In genomic region chr7:116689787-116690186, GRCh38 we compare ENCODE assay signal across 1 cellular context.
TF ChIP-seq lines count a peak whose summit lies in the region.

No MANE protein-coding gene starts in this region.

TF ChIP-seq in IMR-90, 13 proteins besides CTCF, POLR2A, EP300 and RAD21:
- TF ChIP-seq NFE2L2 (IDR thresholded peaks at IDR 0.05; ENCODE audit: low read depth, low read length), result no peak
- no peak for TF ChIP-seq CHD1 (IDR thresholded peaks at IDR 0.05; ENCODE audit: low read depth, low read length)
- TF ChIP-seq BHLHE40 (IDR thresholded peaks at IDR 0.05; ENCODE audit: low read depth, low read length), result no peak
- TF ChIP-seq MAZ (IDR thresholded peaks at IDR 0.05; ENCODE audit: borderline replicate concordance, low read depth, low read length), result no peak
- TF ChIP-seq RFX5 (IDR thresholded peaks at IDR 0.05; ENCODE audit: low read depth, low read length), result no peak
- TF ChIP-seq MXI1 (IDR thresholded peaks at IDR 0.05; ENCODE audit: borderline replicate concordance, low read depth, low read length), result no peak
- TF ChIP-seq USF2 (IDR thresholded peaks at IDR 0.05; ENCODE audit: low read depth, low read length), result no peak
- no peak for TF ChIP-seq SMC3 (IDR thresholded peaks at IDR 0.05; ENCODE audit: low read depth, low read length)
- no peak for TF ChIP-seq RCOR1 (IDR thresholded peaks at IDR 0.05; ENCODE audit: insufficient replicate concordance, low read length)
- no peak for TF ChIP-seq ELK1 (IDR thresholded peaks at IDR 0.05; ENCODE audit: borderline replicate concordance, low read depth, low read length)
- no peak for TF ChIP-seq MAFK (IDR thresholded peaks at IDR 0.05; ENCODE audit: low read depth, low read length)
- TF ChIP-seq FOS (IDR thresholded peaks at IDR 0.05; ENCODE audit: low read depth, low read length), result no peak
